1 cellular context compared by ENCODE assay signal in genomic region chr12:121580959-121581680, GRCh38.
A peak's percentile ranks its signal among the peaks of the same experiment; 100 is the strongest.
TF ChIP-seq lines count a peak whose summit lies in the region.

TSS of gene KDM2B (minus strand) at chr12:121581023. CDS start at chr12:121580911, 112 bp downstream.

TF ChIP-seq in K562, 482 proteins besides CTCF, POLR2A, EP300 and RAD21 (continued from another document and continues in another):
- TF ChIP-seq RBBP5 (IDR thresholded peaks at IDR 0.05; ENCODE audit: borderline replicate concordance, insufficient read depth, low read length, poor library complexity, severe bottlenecking) = peak; percentile 27
- no peak for TF ChIP-seq AFF1 (IDR thresholded peaks at IDR 0.05; ENCODE audit: low read depth in 1 of 2, partially characterized antibody in 2 of 2)
- TF ChIP-seq ARID1B (IDR thresholded peaks at IDR 0.05) = peak; percentile 67
- TF ChIP-seq PHF8 (IDR thresholded peaks at IDR 0.05; ENCODE audit: borderline replicate concordance, low read length) = no peak; the same call in 1 of the 2 replicates
- TF ChIP-seq NFATC3 (IDR thresholded peaks at IDR 0.05) = no peak
- peak; percentile 3 for TF ChIP-seq PRDM10 (IDR thresholded peaks at IDR 0.05; ENCODE audit: partially characterized antibody)
- TF ChIP-seq CREB5 (CRISPR knock-in tag; IDR thresholded peaks at IDR 0.05) = no peak
- no peak for TF ChIP-seq ZNF324 (CRISPR knock-in tag; IDR thresholded peaks at IDR 0.05)
- no peak for TF ChIP-seq SRSF3 (IDR thresholded peaks at IDR 0.05; ENCODE audit: insufficient read depth, low read length)
- no peak for TF ChIP-seq WHSC1 (IDR thresholded peaks at IDR 0.05; ENCODE audit: low read length)
- TF ChIP-seq TCF3 (CRISPR knock-in tag; IDR thresholded peaks at IDR 0.05) = peak; percentile 47; the same call in 1 of the 2 replicates
- TF ChIP-seq CCAR2 (IDR thresholded peaks at IDR 0.05; ENCODE audit: low read depth, low read length) = no peak
- TF ChIP-seq CEBPZ (IDR thresholded peaks at IDR 0.05; ENCODE audit: borderline replicate concordance, low read depth, low read length) = no peak
- TF ChIP-seq, protein P1, sequence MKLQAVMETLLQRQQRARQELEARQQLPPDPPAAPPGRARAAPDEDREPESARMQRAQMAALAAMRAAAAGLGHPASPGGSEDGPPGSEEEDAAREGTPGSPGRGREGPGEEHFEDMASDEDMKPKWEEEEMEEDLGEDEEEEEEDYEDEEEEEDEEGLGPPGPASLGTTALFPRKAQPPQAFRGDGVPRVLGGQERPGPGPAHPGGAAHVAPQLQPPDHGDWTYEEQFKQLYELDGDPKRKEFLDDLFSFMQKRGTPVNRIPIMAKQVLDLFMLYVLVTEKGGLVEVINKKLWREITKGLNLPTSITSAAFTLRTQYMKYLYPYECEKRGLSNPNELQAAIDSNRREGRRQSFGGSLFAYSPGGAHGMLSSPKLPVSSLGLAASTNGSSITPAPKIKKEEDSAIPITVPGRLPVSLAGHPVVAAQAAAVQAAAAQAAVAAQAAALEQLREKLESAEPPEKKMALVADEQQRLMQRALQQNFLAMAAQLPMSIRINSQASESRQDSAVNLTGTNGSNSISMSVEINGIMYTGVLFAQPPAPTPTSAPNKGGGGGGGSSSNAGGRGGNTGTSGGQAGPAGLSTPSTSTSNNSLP (IDR thresholded peaks at IDR 0.05; ENCODE audit: borderline replicate concordance, low read depth, low read length) = peak; percentile 74
- no peak for TF ChIP-seq COPS2 (conservative IDR thresholded peaks at IDR 0.05)
- peak; percentile 32; the same call in 1 of the 2 replicates for TF ChIP-seq GABPB1 (CRISPR knock-in tag; IDR thresholded peaks at IDR 0.05)
- TF ChIP-seq ZNF24 (IDR thresholded peaks at IDR 0.05) = peak; percentile 94
- no peak for TF ChIP-seq EGR1 (conservative IDR thresholded peaks at IDR 0.05)
- no peak for TF ChIP-seq ZNF717 (CRISPR knock-in tag; IDR thresholded peaks at IDR 0.05)
- no peak for TF ChIP-seq IRF9 (tag; IDR thresholded peaks at IDR 0.05)
- TF ChIP-seq ZNF699 (CRISPR knock-in tag; IDR thresholded peaks at IDR 0.05; ENCODE audit: insufficient replicate concordance) = no peak
- TF ChIP-seq RCOR1 (IDR thresholded peaks at IDR 0.05; ENCODE audit: borderline replicate concordance in 1 of 2, low read depth in 2 of 2, low read length in 2 of 2) = peak in 1 of 2 experiments; percentile 63; a peak in 1 of 4 replicates
- TF ChIP-seq ASH1L (IDR thresholded peaks at IDR 0.05; ENCODE audit: borderline replicate concordance, low read depth, partially characterized antibody) = no peak
- TF ChIP-seq, protein P2, sequence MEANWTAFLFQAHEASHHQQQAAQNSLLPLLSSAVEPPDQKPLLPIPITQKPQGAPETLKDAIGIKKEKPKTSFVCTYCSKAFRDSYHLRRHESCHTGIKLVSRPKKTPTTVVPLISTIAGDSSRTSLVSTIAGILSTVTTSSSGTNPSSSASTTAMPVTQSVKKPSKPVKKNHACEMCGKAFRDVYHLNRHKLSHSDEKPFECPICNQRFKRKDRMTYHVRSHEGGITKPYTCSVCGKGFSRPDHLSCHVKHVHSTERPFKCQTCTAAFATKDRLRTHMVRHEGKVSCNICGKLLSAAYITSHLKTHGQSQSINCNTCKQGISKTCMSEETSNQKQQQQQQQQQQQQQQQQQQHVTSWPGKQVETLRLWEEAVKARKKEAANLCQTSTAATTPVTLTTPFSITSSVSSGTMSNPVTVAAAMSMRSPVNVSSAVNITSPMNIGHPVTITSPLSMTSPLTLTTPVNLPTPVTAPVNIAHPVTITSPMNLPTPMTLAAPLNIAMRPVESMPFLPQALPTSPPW (CRISPR knock-in tag; IDR thresholded peaks at IDR 0.05) = no peak; the same call in 1 of the 2 replicates
- TF ChIP-seq KLF1 (tag; IDR thresholded peaks at IDR 0.05) = no peak
- TF ChIP-seq ZNF347 (CRISPR knock-in tag; IDR thresholded peaks at IDR 0.05; ENCODE audit: low read depth) = no peak
- TF ChIP-seq POLR3A (IDR thresholded peaks at IDR 0.05; ENCODE audit: borderline replicate concordance, extremely low read depth, insufficient read depth, insufficient read length) = no peak
- TF ChIP-seq NR1H2 (CRISPR knock-in tag; IDR thresholded peaks at IDR 0.05) = no peak
- TF ChIP-seq YY1 (IDR thresholded peaks at IDR 0.05; ENCODE audit: borderline replicate concordance in 1 of 3, control insufficient read depth in 1 of 3, extremely low read depth in 1 of 3, insufficient read depth in 3 of 3, insufficient read length in 1 of 3, insufficient replicate concordance in 2 of 3, low read depth in 1 of 3, low read length in 2 of 3) = peak in 1 of 3 experiments; percentile 31
- TF ChIP-seq PRPF4 (IDR thresholded peaks at IDR 0.05; ENCODE audit: insufficient read depth, low read depth, low read length, poor library complexity, severe bottlenecking) = no peak
- TF ChIP-seq ZNF121 (CRISPR knock-in tag; conservative IDR thresholded peaks at IDR 0.05) = no peak
- TF ChIP-seq TCF7L2 (IDR thresholded peaks at IDR 0.05; ENCODE audit: low read depth, low read length) = no peak
- TF ChIP-seq, protein P3, sequence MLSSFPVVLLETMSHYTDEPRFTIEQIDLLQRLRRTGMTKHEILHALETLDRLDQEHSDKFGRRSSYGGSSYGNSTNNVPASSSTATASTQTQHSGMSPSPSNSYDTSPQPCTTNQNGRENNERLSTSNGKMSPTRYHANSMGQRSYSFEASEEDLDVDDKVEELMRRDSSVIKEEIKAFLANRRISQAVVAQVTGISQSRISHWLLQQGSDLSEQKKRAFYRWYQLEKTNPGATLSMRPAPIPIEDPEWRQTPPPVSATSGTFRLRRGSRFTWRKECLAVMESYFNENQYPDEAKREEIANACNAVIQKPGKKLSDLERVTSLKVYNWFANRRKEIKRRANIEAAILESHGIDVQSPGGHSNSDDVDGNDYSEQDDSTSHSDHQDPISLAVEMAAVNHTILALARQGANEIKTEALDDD (IDR thresholded peaks at IDR 0.05) = peak; percentile 70; the same call in 1 of the 2 replicates
- no peak for TF ChIP-seq ZNF140 (CRISPR knock-in tag; IDR thresholded peaks at IDR 0.05)
- no peak for TF ChIP-seq MBD2 (IDR thresholded peaks at IDR 0.05; ENCODE audit: borderline replicate concordance, low read depth)
- no peak for TF ChIP-seq E2F3 (CRISPR knock-in tag; IDR thresholded peaks at IDR 0.05)
